Comparison of ENCODE assay signal across 9 cellular contexts in genomic region chr11:134124660-134125451, GRCh38. TPM values are rescaled to one million over a fixed set of nuclear protein-coding genes. Genes with fewer than 3 reads are reported as not detected.
DNase-seq lines count a peak whose midpoint lies in the region; ATAC-seq, FAIRE-seq and TF ChIP-seq lines count a peak whose summit lies in the region.
"Had no signal": no experiment of that assay in that cellular context is flagged by ENCODE, and none has a peak within 500 bp of the region (broad histone marks: within the 10 kb centered on the region; RNA-seq: fewer than 3 reads in every experiment).

No MANE protein-coding gene starts in this region.

- H3K9me3 ChIP-seq in endothelial cell of umbilical vein (replicated peaks; ENCODE audit: control insufficient read depth, insufficient read depth, low read length), result no peaks in the 10 kb centered on the region
- H3K9me3 ChIP-seq in mucosa of descending colon, result no peaks in the 10 kb centered on the region
- no peaks in the 10 kb centered on the region for H3K9me3 ChIP-seq in transverse colon

- DNase-seq in activated CD4-positive, alpha-beta T cell treated with anti-CD3 and anti-CD28 coated beads for 48 hours, result peak; percentile 24
- DNase-seq in activated CD4-positive, alpha-beta T cell treated with anti-CD3 and anti-CD28 coated beads, Interleukin-2, amount 10 ng/mL, durations not matched to agents 7 days and 5 days, result no peak
- DNase-seq in endothelial cell of umbilical vein (ENCODE audit: low read depth, low spot score) (peak; percentile 67), mucosa of descending colon (peak; percentile 16 to 52 (median 40)), transverse colon (no peak), NCI-H146 treated with DMSO at 0.1 percent for 48 hours (lab: John Stamatoyannopoulos, UW; ENCODE audit: unreplicated experiment) (no peak)
- DNase-seq in stimulated activated CD8-positive, alpha-beta memory T cell treated with anti-CD3 and anti-CD28 coated beads, Interleukin-4, amount 100 ng/mL, for 48 hours, result no peak
- DNase-seq in activated CD4-positive, alpha-beta memory T cell treated with anti-CD3 and anti-CD28 coated beads for 36 hours, result no peak
- DNase-seq: CD4-positive, CD25-positive, alpha-beta regulatory T cell had no signal

- in situ Hi-C loops in transverse colon (cut with MboI; ENCODE audit: low pct_ligation_motif_present in 1 of 4, low pct_unique_long_range_greater_than_20kb in 1 of 4, low sequenced_read_pairs in 3 of 4), result loop anchor here in 3 of 4 donors (25.0 kb wide), 1 partner anchor 188 kb away; no protein-coding TSS in a partner anchor

- POLR2A ChIA-PET in activated CD4-positive, alpha-beta T cell treated with anti-CD3 and anti-CD28 coated beads, Interleukin-2, amount 10 ng/mL, durations not matched to agents 7 days and 5 days (lab: Charles Lee), result no interaction called here
- POLR2A ChIA-PET in endothelial cell of umbilical vein (lab: Charles Lee), result no interaction called here
- POLR2A ChIA-PET in activated CD4-positive, alpha-beta memory T cell treated with anti-CD3 and anti-CD28 coated beads for 36 hours (lab: Charles Lee), result no interaction called here

- no peak overlapping the region for H3K27ac Mint-ChIP-seq in activated CD4-positive, alpha-beta T cell treated with anti-CD3 and anti-CD28 coated beads, Interleukin-2, amount 10 ng/mL, durations not matched to agents 7 days and 5 days
- H3K27ac Mint-ChIP-seq in activated CD4-positive, alpha-beta memory T cell treated with anti-CD3 and anti-CD28 coated beads for 36 hours, result no peak overlapping the region
- H3K27ac Mint-ChIP-seq: CD4-positive, CD25-positive, alpha-beta regulatory T cell had no signal

- TF ChIP-seq CTCF in endothelial cell of umbilical vein (IDR thresholded peaks at IDR 0.05; ENCODE audit: extremely low read depth in 1 of 2, insufficient read depth in 1 of 2, low read depth in 1 of 2, low read length in 2 of 2) (no peak), mucosa of descending colon (IDR thresholded peaks at IDR 0.05) (no peak), transverse colon (IDR thresholded peaks at IDR 0.05) (no peak)

- H3K4me1 ChIP-seq in endothelial cell of umbilical vein (ENCODE audit: control insufficient read depth, extremely low read depth, insufficient read depth, low read length), result peaks cover 60% of the 10 kb centered on the region
- H3K4me1 ChIP-seq in mucosa of descending colon (ENCODE audit: low read depth), result no peaks in the 10 kb centered on the region
- peaks cover 4 to 23% (median 17%) of the 10 kb centered on the region in 4 donors for H3K4me1 ChIP-seq in transverse colon

- H3K4me3 Mint-ChIP-seq in activated CD4-positive, alpha-beta T cell treated with anti-CD3 and anti-CD28 coated beads, Interleukin-2, amount 10 ng/mL, durations not matched to agents 7 days and 5 days, result no peak overlapping the region
- H3K4me3 Mint-ChIP-seq in activated CD4-positive, alpha-beta memory T cell treated with anti-CD3 and anti-CD28 coated beads for 36 hours, result no peak overlapping the region

- peak overlapping the region; percentile 68 for H3K27ac ChIP-seq in endothelial cell of umbilical vein (ENCODE audit: insufficient read depth, low read depth, low read length)
- peak overlapping the region; percentile 61 to 77 (median 64) for H3K27ac ChIP-seq in transverse colon

- intact Hi-C loops in endothelial cell of umbilical vein (cut with micrococcal nuclease), result loop anchor here (1.0 kb wide), 1 partner anchor 57 kb away; no protein-coding TSS in a partner anchor
- intact Hi-C loops in mucosa of descending colon (cut with DNase I, micrococcal nuclease), result no loop called here
- intact Hi-C loops in transverse colon (cut with DNase I; ENCODE audit: low total_unique reads), result loop anchor here (5.0 to 10.0 kb wide), 2 partner anchors 53 to 170 kb away; partner anchors contain the start of gene IGSF9B
- intact Hi-C loops in activated CD4-positive, alpha-beta memory T cell treated with anti-CD3 and anti-CD28 coated beads for 36 hours (cut with micrococcal nuclease), result no loop called here

- no TSS peak for BruUV-seq in endothelial cell of umbilical vein (replicated peaks; lab: Mats Ljungman, UMichigan)

- CTCF ChIA-PET in activated CD4-positive, alpha-beta T cell treated with anti-CD3 and anti-CD28 coated beads, Interleukin-2, amount 10 ng/mL, durations not matched to agents 7 days and 5 days (lab: Charles Lee), result interaction anchor here (0.7 kb wide), 1 partner anchor 11 kb away, joined by 4 read pairs; no protein-coding TSS in a partner anchor
- CTCF ChIA-PET in endothelial cell of umbilical vein (lab: Charles Lee), result interaction anchor here (1.3 to 4.1 kb wide), 4 partner anchors 14 to 91 kb away, joined by 4 to 38 read pairs (median 6); partner anchors contain the start of gene JAM3
- CTCF ChIA-PET in activated CD4-positive, alpha-beta memory T cell treated with anti-CD3 and anti-CD28 coated beads for 36 hours (lab: Charles Lee), result interaction anchor here (0.5 kb wide), 1 partner anchor 53 kb away, joined by 4 read pairs; no protein-coding TSS in a partner anchor

- H3K36me3 Mint-ChIP-seq in activated CD4-positive, alpha-beta T cell treated with anti-CD3 and anti-CD28 coated beads, Interleukin-2, amount 10 ng/mL, durations not matched to agents 7 days and 5 days (ENCODE audit: low read depth), result peaks cover 3% of the 10 kb centered on the region
- H3K36me3 Mint-ChIP-seq in activated CD4-positive, alpha-beta memory T cell treated with anti-CD3 and anti-CD28 coated beads for 36 hours, result peaks cover 8% of the 10 kb centered on the region

- H3K4me2 ChIP-seq in endothelial cell of umbilical vein (ENCODE audit: insufficient read depth, low read length), result peak overlapping the region; percentile 70

- ATAC-seq in mucosa of descending colon, result peak; percentile 67

- 14 to 33% methylated on average over 2 to 54 of the region's 54 CpGs for WGBS in transverse colon (ENCODE audit: low coverage in 1 of 2), 2 donors

- dilution Hi-C loops in endothelial cell of umbilical vein (cut with MboI; ENCODE audit: extremely low pct_ligation_motif_present, low sequenced_read_pairs), result no loop called here

- H3K4me1 Mint-ChIP-seq in activated CD4-positive, alpha-beta T cell treated with anti-CD3 and anti-CD28 coated beads, Interleukin-2, amount 10 ng/mL, durations not matched to agents 7 days and 5 days, result peaks cover 24% of the 10 kb centered on the region
- H3K4me1 Mint-ChIP-seq in activated CD4-positive, alpha-beta memory T cell treated with anti-CD3 and anti-CD28 coated beads for 36 hours (ENCODE audit: low read depth), result peaks cover 9% of the 10 kb centered on the region

- H3K9me1 ChIP-seq in endothelial cell of umbilical vein (replicated peaks; ENCODE audit: control insufficient read depth, extremely low read depth, insufficient read depth, low read length), result no peaks in the 10 kb centered on the region

- H3K9ac ChIP-seq in endothelial cell of umbilical vein (replicated peaks; ENCODE audit: extremely low read depth, insufficient read depth, low read length), result peak overlapping the region; percentile 50

- H3K4me3 ChIP-seq in endothelial cell of umbilical vein (replicated peaks in 1 of 3; ENCODE audit: insufficient read depth in 1 of 3, low read depth in 1 of 3, low read length in 3 of 3) (peak overlapping the region in 2 of 3 experiments; percentile 36 to 50), mucosa of descending colon (no peak overlapping the region), transverse colon (peak overlapping the region; percentile 16 to 33 (median 20))

- H3K9me3 Mint-ChIP-seq in activated CD4-positive, alpha-beta T cell treated with anti-CD3 and anti-CD28 coated beads, Interleukin-2, amount 10 ng/mL, durations not matched to agents 7 days and 5 days, result peaks cover 3% of the 10 kb centered on the region
- no peaks in the 10 kb centered on the region for H3K9me3 Mint-ChIP-seq in activated CD4-positive, alpha-beta memory T cell treated with anti-CD3 and anti-CD28 coated beads for 36 hours

- no peaks in the 10 kb centered on the region for H3K36me3 ChIP-seq in endothelial cell of umbilical vein (ENCODE audit: control insufficient read depth in 2 of 2, extremely low read depth in 1 of 2, insufficient read depth in 2 of 2, low read length in 2 of 2)
- H3K36me3 ChIP-seq in mucosa of descending colon (ENCODE audit: low read depth), result no peaks in the 10 kb centered on the region
- no peaks in the 10 kb centered on the region for H3K36me3 ChIP-seq in transverse colon

- H3K27me3 Mint-ChIP-seq in activated CD4-positive, alpha-beta T cell treated with anti-CD3 and anti-CD28 coated beads, Interleukin-2, amount 10 ng/mL, durations not matched to agents 7 days and 5 days, result peaks cover 26% of the 10 kb centered on the region
- peaks cover 23% of the 10 kb centered on the region for H3K27me3 Mint-ChIP-seq in activated CD4-positive, alpha-beta memory T cell treated with anti-CD3 and anti-CD28 coated beads for 36 hours

- TF ChIP-seq POLR2A in endothelial cell of umbilical vein (IDR thresholded peaks at IDR 0.05; ENCODE audit: low read depth, low read length), result no peak
- no peak for TF ChIP-seq POLR2A in transverse colon (IDR thresholded peaks at IDR 0.05)

- no peaks in the 10 kb centered on the region for H4K20me1 ChIP-seq in endothelial cell of umbilical vein (replicated peaks; ENCODE audit: control insufficient read depth, extremely low read depth, insufficient read depth, low read length)

- no peaks in the 10 kb centered on the region for H3K79me2 ChIP-seq in endothelial cell of umbilical vein (ENCODE audit: control insufficient read depth, insufficient read depth, low read length)

- TF ChIP-seq EP300 in transverse colon (IDR thresholded peaks at IDR 0.05; ENCODE audit: low read depth), result no peak

- no peak for FAIRE-seq in endothelial cell of umbilical vein (lab: Jason Lieb, UNC)

- H3K27me3 ChIP-seq in endothelial cell of umbilical vein (ENCODE audit: control insufficient read depth in 2 of 2, insufficient read depth in 2 of 2, low read length in 2 of 2) (no peaks in the 10 kb centered on the region), transverse colon (peaks cover 39% of the 10 kb centered on the region)

- H2AFZ ChIP-seq in endothelial cell of umbilical vein (ENCODE audit: low read depth, low read length), result peak overlapping the region; percentile 30

RNA-seq across cellular contexts. Expression of gene JAM3, which starts 56.0 kb away (rescaled TPM):
- 1 to 10 TPM; 4.8 to 5.0 TPM for total RNA-seq in activated CD4-positive, alpha-beta T cell treated with anti-CD3 and anti-CD28 coated beads, Interleukin-2, amount 10 ng/mL, durations not matched to agents 7 days and 5 days
- total RNA-seq in endothelial cell of umbilical vein (106 and 137 TPM in 2 replicates), mucosa of descending colon (10 to 100 TPM in 1 of 3 donors, 1 to 10 TPM in 2; 5.4 to 62.7 (median 5.5) TPM), transverse colon (10 to 100 TPM in 3 of 4 donors, 1 to 10 TPM in 1; 7.8 to 56.9 (median 13.8) TPM)
- 67.1 and 78.8 TPM in 2 replicates for polyA plus RNA-seq in endothelial cell of umbilical vein
- polyA plus RNA-seq in endothelial cell of umbilical vein (2011; cell fraction: cytosol; rRNA removed), result 63.6 and 72.7 TPM in 2 replicates
- 125 and 140 TPM in 2 replicates for polyA plus RNA-seq in endothelial cell of umbilical vein (2011; cell fraction: nucleus; rRNA removed)
- 72.2 and 84.1 TPM in 2 replicates for polyA plus RNA-seq in endothelial cell of umbilical vein (2012)
- 69.0 and 77.8 TPM in 2 replicates for polyA minus RNA-seq in endothelial cell of umbilical vein
- polyA minus RNA-seq in endothelial cell of umbilical vein (2011; cell fraction: cytosol; rRNA and poly(A)+ RNA removed), result not detected
- 34.3 and 47.8 TPM in 2 replicates for polyA minus RNA-seq in endothelial cell of umbilical vein (2011; cell fraction: nucleus; rRNA and poly(A)+ RNA removed)
- 1 to 10 TPM; 6.3 to 9.0 TPM for total RNA-seq in activated CD4-positive, alpha-beta memory T cell treated with anti-CD3 and anti-CD28 coated beads for 36 hours

Comparison
In these comparisons a context has a peak if more than half of its experiments do, and no peak if none do; other contexts are left out.
1. DNase-seq: peak in activated CD4-positive, alpha-beta T cell treated with anti-CD3 and anti-CD28 coated beads for 48 hours (single experiment), endothelial cell of umbilical vein (single experiment) and mucosa of descending colon (3 of 3); none in activated CD4-positive, alpha-beta T cell treated with anti-CD3 and anti-CD28 coated beads, Interleukin-2, amount 10 ng/mL, durations not matched to agents 7 days and 5 days (single experiment), transverse colon (single experiment), stimulated activated CD8-positive, alpha-beta memory T cell treated with anti-CD3 and anti-CD28 coated beads, Interleukin-4, amount 100 ng/mL, for 48 hours (single experiment), activated CD4-positive, alpha-beta memory T cell treated with anti-CD3 and anti-CD28 coated beads for 36 hours (single experiment) and NCI-H146 treated with DMSO at 0.1 percent for 48 hours (single experiment).
2. intact Hi-C loops: an anchor here in endothelial cell of umbilical vein (1.0 kb wide) and transverse colon (5.0 to 10.0 kb wide); none called in mucosa of descending colon and activated CD4-positive, alpha-beta memory T cell treated with anti-CD3 and anti-CD28 coated beads for 36 hours.